Comparison of ENCODE assay signal across 8 cellular contexts in genomic region chr3:129068291-129068886, GRCh38. TPM values are rescaled to one million over a fixed set of nuclear protein-coding genes. Genes with fewer than 3 reads are reported as not detected.
DNase-seq lines count a peak whose midpoint lies in the region; ATAC-seq, FAIRE-seq and TF ChIP-seq lines count a peak whose summit lies in the region.

No MANE protein-coding gene starts in this region.

- TF ChIP-seq CTCF in BE2C (IDR thresholded peaks at IDR 0.05; ENCODE audit: low read depth, low read length) (no peak), H1 (IDR thresholded peaks at IDR 0.05; ENCODE audit: control extremely low read depth in 1 of 3, insufficient read depth in 1 of 3, low read depth in 1 of 3, low read length in 3 of 3) (no peak), ovary (IDR thresholded peaks at IDR 0.05) (no peak)

- no peaks in the 10 kb centered on the region for H3K23me2 ChIP-seq in H1 (ENCODE audit: low read depth, low read length)

- H3K36me3 ChIP-seq in BE2C (no peaks in the 10 kb centered on the region), H1 (ENCODE audit: control insufficient read depth in 2 of 4, insufficient read depth in 4 of 4, low read length in 3 of 4) (no peaks in the 10 kb centered on the region), ovary (no peaks in the 10 kb centered on the region)

- 34% methylated on average over 28 of the region's 44 CpGs; no CpG with 5 or more reads in 1 of the 2 experiments for WGBS in H1 (ENCODE audit: extremely low coverage in 1 of 2, insufficient coverage in 1 of 2, insufficient read length in 1 of 2, insufficient replicate concordance in 2 of 2, low coverage in 1 of 2, low lambda C conversion rate in 2 of 2, missing lambda C conversion rate in 1 of 2), 2 experiments
- 5 to 12% (median 11%) methylated on average over 24 to 44 of the region's 44 CpGs for WGBS in ovary, 3 donors

- H3K4ac ChIP-seq in H1 (replicated peaks; ENCODE audit: insufficient read length, low read depth, low read length) = no peak overlapping the region

- FAIRE-seq in H1 (lab: Jason Lieb, UNC) = no peak
- FAIRE-seq in urothelium cell line (lab: Jason Lieb, UNC) = no peak

- no peaks in the 10 kb centered on the region for H3K4me1 ChIP-seq in BE2C
- H3K4me1 ChIP-seq in H1 (replicated peaks in 1 of 4; ENCODE audit: control insufficient read depth in 3 of 4, insufficient read depth in 4 of 4, low read length in 3 of 4) = no peaks in the 10 kb centered on the region
- peaks cover 3% of the 10 kb centered on the region for H3K4me1 ChIP-seq in ovary (ENCODE audit: insufficient read depth)

- H2BK15ac ChIP-seq in H1 (ENCODE audit: low read length) = no peak overlapping the region

- TF ChIP-seq POLR2A in H1 (IDR thresholded peaks at IDR 0.05; ENCODE audit: control extremely low read depth in 1 of 2, low read depth in 2 of 2, low read length in 2 of 2) (no peak), ovary (IDR thresholded peaks at IDR 0.05) (no peak)

- TF ChIP-seq RAD21 in H1 (IDR thresholded peaks at IDR 0.05 in 1 of 2, conservative IDR thresholded peaks at IDR 0.05 in 1 of 2; ENCODE audit: low read depth in 2 of 2, low read length in 2 of 2) = no peak

- TF ChIP-seq EP300 in H1 (IDR thresholded peaks at IDR 0.05; ENCODE audit: borderline replicate concordance in 1 of 2, low read depth in 2 of 2, low read length in 2 of 2) (no peak), ovary (IDR thresholded peaks at IDR 0.05) (no peak)

- no peaks in the 10 kb centered on the region for H3K79me1 ChIP-seq in H1 (ENCODE audit: low read depth, low read length)

- H3K14ac ChIP-seq in H1 (ENCODE audit: insufficient read length) = no peak overlapping the region

- no peak overlapping the region for H4K5ac ChIP-seq in H1 (ENCODE audit: insufficient read length, low read depth, low read length)

- H2BK12ac ChIP-seq in H1 (ENCODE audit: low read depth, low read length) = no peak overlapping the region

- H2AFZ ChIP-seq in H1 (ENCODE audit: low read length) = no peak overlapping the region

- H4K8ac ChIP-seq in H1 (ENCODE audit: extremely low read depth, insufficient read depth, low read length) = peak overlapping the region; percentile 83; the same call in 1 of the 2 replicates

- POLR2A ChIA-PET in H1 (lab: Charles Lee; ENCODE audit: partially characterized antibody) = interaction anchor here (0.5 to 1.7 kb wide), 16 partner anchors 10 to 486 kb away, joined by 3 to 7 read pairs (median 3); partner anchors contain the start of genes CNBP and COPG1

- no peak overlapping the region; the same call in 1 of the 2 replicates for H3K18ac ChIP-seq in H1 (ENCODE audit: extremely low read depth, low read length)

- H3K27me3 ChIP-seq in BE2C (no peaks in the 10 kb centered on the region), H1 (replicated peaks in 1 of 4; ENCODE audit: control insufficient read depth in 3 of 4, extremely low read depth in 1 of 4, insufficient read depth in 3 of 4, low read length in 3 of 4) (no peaks in the 10 kb centered on the region), ovary (no peaks in the 10 kb centered on the region)

- peak overlapping the region; percentile 29 to 42; a peak in 2 of 4 replicates for H3K4me2 ChIP-seq in H1 (ENCODE audit: insufficient read depth in 1 of 2, low read depth in 2 of 2, low read length in 2 of 2)

- H2AK5ac ChIP-seq in H1 (ENCODE audit: low read depth, low read length) = no peak overlapping the region

- no peak overlapping the region for H4K91ac ChIP-seq in H1 (replicated peaks; ENCODE audit: insufficient read length, low read length)

- no peak overlapping the region for H2BK120ac ChIP-seq in H1 (replicated peaks; ENCODE audit: low read depth, low read length)

- no peak for ATAC-seq in GM19023 (IDR thresholded peaks at IDR 0.05; ENCODE audit: unreplicated experiment)

- H3K56ac ChIP-seq in H1 (replicated peaks; ENCODE audit: insufficient read length, low read depth, low read length) = no peak overlapping the region

- H2BK20ac ChIP-seq in H1 (ENCODE audit: low read length) = no peak overlapping the region

- intact Hi-C loops in ovary (cut with DNase I) = no loop called here

- H3K9ac ChIP-seq in H1 (replicated peaks in 1 of 4; ENCODE audit: extremely low read depth in 1 of 4, low read depth in 3 of 4, low read length in 3 of 4) = no peak overlapping the region

- H3K27ac ChIP-seq in H1 (ENCODE audit: low read depth, low read length) (no peak overlapping the region), ovary (no peak overlapping the region)

- H3K4me3 ChIP-seq in BE2C (ENCODE audit: low read depth, low read length) (peak overlapping the region; percentile 46), H1 (ENCODE audit: extremely low read depth in 1 of 4, insufficient read depth in 2 of 4, low read depth in 3 of 4, low read length in 4 of 4) (peak overlapping the region in 2 of 4 experiments; percentile 23 to 51; a peak in 6 of 8 replicates), ovary (peak overlapping the region; percentile 12)

- no peaks in the 10 kb centered on the region for H3K79me2 ChIP-seq in H1 (ENCODE audit: control insufficient read depth in 1 of 2, insufficient read depth in 2 of 2, low read length in 2 of 2)

- no peak overlapping the region for H3K23ac ChIP-seq in H1 (ENCODE audit: insufficient read length)

- no peaks in the 10 kb centered on the region; the same call in 1 of the 2 replicates for H3K9me3 ChIP-seq in BE2C
- H3K9me3 ChIP-seq in H1 (ENCODE audit: insufficient read depth in 2 of 2, low read depth in 1 of 2, low read length in 1 of 2) = no peaks in the 10 kb centered on the region
- no peaks in the 10 kb centered on the region for H3K9me3 ChIP-seq in ovary

- DNase-seq in BE2C (peak; percentile 40), NCI-H69 (lab: John Stamatoyannopoulos, UW) (peak; percentile 29), H1 (ENCODE audit: low read depth in 1 of 2, low spot score in 2 of 2) (no peak), ovary (peak in 3 of 5 donors; percentile 34 to 72 (median 70)), islet precursor cell (no peak), urothelium cell line (ENCODE audit: low spot score) (no peak), DMS153 (lab: John Stamatoyannopoulos, UW) (no peak)

- CTCF ChIA-PET in H1 (lab: Charles Lee; ENCODE audit: partially characterized antibody) = interaction anchor here (0.8 to 14.9 kb wide), 13 partner anchors 12 to 178 kb away, joined by 3 to 210 read pairs (median 3); partner anchors contain the start of genes CFAP92 and GP9

- H4K20me1 ChIP-seq in H1 (replicated peaks in 1 of 2; ENCODE audit: control insufficient read depth in 1 of 2, insufficient read depth in 2 of 2, low read length in 2 of 2) = no peaks in the 10 kb centered on the region

- H2BK5ac ChIP-seq in H1 (ENCODE audit: low read depth, low read length) = no peak overlapping the region

TF ChIP-seq in H1, 55 proteins besides CTCF, POLR2A, EP300 and RAD21:
- TF ChIP-seq NRF1 (IDR thresholded peaks at IDR 0.05; ENCODE audit: low read depth, low read length) (no peak), ATF3 (IDR thresholded peaks at IDR 0.05; ENCODE audit: insufficient read depth, low read depth, low read length) (no peak), CHD2 (IDR thresholded peaks at IDR 0.05; ENCODE audit: low read length) (no peak), TAF7 (optimal IDR thresholded peaks at IDR 0.05; ENCODE audit: borderline replicate concordance, low read depth, low read length) (no peak), EGR1 (IDR thresholded peaks at IDR 0.05; ENCODE audit: borderline replicate concordance, low read depth, low read length) (peak; percentile 13; the same call in 1 of the 2 replicates), PHF8 (conservative IDR thresholded peaks at IDR 0.05; ENCODE audit: low read depth, low read length) (no peak), RXRA (IDR thresholded peaks at IDR 0.05; ENCODE audit: insufficient read depth, low read depth, low read length) (no peak), BRCA1 (IDR thresholded peaks at IDR 0.05; ENCODE audit: low read depth, low read length) (no peak)

RNA-seq across cellular contexts. Expression of gene GP9, which starts 7.8 kb away (rescaled TPM):
- not detected for polyA plus RNA-seq in BE2C (2012; ENCODE audit: insufficient read depth, insufficient read length, low read depth)
- total RNA-seq in H1 (2021; fragmentation: NEBNext Ultra II Directional; extraction: Animal tissue kit (Norgen Biotek cat#: 25700)) = not detected in 2 replicates
- not detected in 2 replicates for polyA plus RNA-seq in H1 (2011; rRNA removed)
- polyA plus RNA-seq in H1 (2011; cell fraction: cytosol; rRNA removed) = not detected
- not detected for polyA plus RNA-seq in H1 (2011; cell fraction: nucleus; rRNA removed)
- polyA plus RNA-seq in H1 (2012, experiment 1 of 2) = not detected in 4 replicates
- not detected for polyA plus RNA-seq in H1 (2012, experiment 2 of 2)
- not detected for polyA plus RNA-seq in H1 (2013, experiment 1 of 2)
- not detected for polyA plus RNA-seq in H1 (2013, experiment 2 of 2)
- not detected in 2 replicates for polyA minus RNA-seq in H1 (2011; rRNA and poly(A)+ RNA removed)
- polyA minus RNA-seq in H1 (2011; cell fraction: cytosol; rRNA and poly(A)+ RNA removed) = not detected
- not detected for polyA minus RNA-seq in H1 (2011; cell fraction: nucleus; rRNA and poly(A)+ RNA removed)
- total RNA-seq in ovary = not detected
- polyA plus RNA-seq in ovary = not detected

RNA-seq across cellular contexts. Expression of gene RAB43, which starts 53.2 kb away (rescaled TPM):
- polyA plus RNA-seq in BE2C (2012; ENCODE audit: insufficient read depth, insufficient read length, low read depth) = 1.2 TPM
- total RNA-seq in H1 (2021; fragmentation: NEBNext Ultra II Directional; extraction: Animal tissue kit (Norgen Biotek cat#: 25700)) = 18.7 and 19.4 TPM in 2 replicates
- polyA plus RNA-seq in H1 (2011; rRNA removed) (13.1 and 18.7 TPM in 2 replicates), ovary (10 to 100 TPM in 1 of 2 donors, under 1 TPM in 1; 0.88 to 22.3 TPM)
- 12.7 TPM for polyA plus RNA-seq in H1 (2011; cell fraction: cytosol; rRNA removed)
- 25.4 TPM for polyA plus RNA-seq in H1 (2011; cell fraction: nucleus; rRNA removed)
- 10.6 to 13.7 TPM (median 13.1 TPM) in 4 replicates for polyA plus RNA-seq in H1 (2012, experiment 1 of 2)
- 14.1 TPM for polyA plus RNA-seq in H1 (2012, experiment 2 of 2)
- polyA plus RNA-seq in H1 (2013, experiment 1 of 2) = 11.8 TPM
- 12.4 TPM for polyA plus RNA-seq in H1 (2013, experiment 2 of 2)
- 10.3 and 10.9 TPM in 2 replicates for polyA minus RNA-seq in H1 (2011; rRNA and poly(A)+ RNA removed)
- polyA minus RNA-seq in H1 (2011; cell fraction: cytosol; rRNA and poly(A)+ RNA removed) = 9.8 TPM
- 11.4 TPM for polyA minus RNA-seq in H1 (2011; cell fraction: nucleus; rRNA and poly(A)+ RNA removed)
- total RNA-seq in ovary = 10 to 100 TPM; 10.9 to 37.7 (median 24.8) TPM

Comparison
In these comparisons a context has a peak if more than half of its experiments do, and no peak if none do; other contexts are left out.
1. DNase-seq: peak in BE2C (single experiment), NCI-H69 (single experiment) and ovary (3 of 5); none in H1 (0 of 2), islet precursor cell (single experiment), urothelium cell line (single experiment) and DMS153 (single experiment).